ENCODE assay signal across 9 cellular contexts in the genomic region with DNA sequence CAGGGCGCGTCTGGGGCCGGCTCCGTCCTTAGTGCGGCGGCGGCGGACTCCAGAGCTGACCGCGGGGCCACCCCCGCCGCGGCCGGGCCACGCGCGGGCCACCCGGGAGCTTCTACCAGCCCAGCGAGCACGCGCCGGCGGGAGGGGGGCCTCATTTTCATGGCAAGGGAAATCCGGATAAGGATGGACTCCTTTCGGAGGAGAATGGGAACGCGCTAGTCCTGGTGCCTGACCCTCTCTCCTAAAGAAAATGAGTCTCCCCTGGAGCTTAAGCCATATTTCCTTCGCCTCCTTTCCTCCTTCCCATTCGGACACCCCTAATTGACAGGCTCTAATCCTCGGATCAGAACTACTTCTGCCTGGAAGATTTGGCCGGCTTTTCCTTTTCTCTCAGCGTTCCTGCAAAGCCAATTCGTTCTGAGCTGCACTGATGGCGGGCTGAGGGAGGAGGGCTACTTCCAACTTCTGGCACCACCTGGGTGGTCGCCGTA.
DNase-seq lines count a peak whose midpoint lies in the region; ATAC-seq and TF ChIP-seq lines count a peak whose summit lies in the region.
"Had no signal": no experiment of that assay in that cellular context is flagged by ENCODE, and none has a peak within 500 bp of the region (broad histone marks: within the 10 kb centered on the region; RNA-seq: fewer than 3 reads in every experiment).

No MANE protein-coding gene starts in this region.

- H3K4me1 ChIP-seq in hepatocyte (ENCODE audit: insufficient read depth) (peaks cover 3% of the 10 kb centered on the region), smooth muscle cell (ENCODE audit: low read depth) (peaks cover 19% of the 10 kb centered on the region)

- H3K27ac ChIP-seq in hepatocyte, result peak overlapping the region; percentile 91
- H3K27ac ChIP-seq in smooth muscle cell (ENCODE audit: low read depth), result peak overlapping the region; percentile 96

- in situ Hi-C loops in G401 (cut with HindIII; ENCODE audit: low sequenced_read_pairs), result no loop called here

- H3K9me2 ChIP-seq in hepatocyte (replicated peaks; ENCODE audit: insufficient read depth), result no peaks in the 10 kb centered on the region

- peak overlapping the region; percentile 98 for H3K4me2 ChIP-seq in hepatocyte
- peak overlapping the region; percentile 99 for H3K4me2 ChIP-seq in smooth muscle cell

- H3K9ac ChIP-seq in smooth muscle cell (ENCODE audit: low read depth), result peak overlapping the region; percentile 78

- 8% methylated on average over 36 of the region's 36 CpGs for WGBS in hepatocyte (ENCODE audit: low lambda C conversion rate, missing lambda C conversion rate)
- 2% methylated on average over 36 of the region's 36 CpGs for WGBS in smooth muscle cell (ENCODE audit: low lambda C conversion rate)

- no peaks in the 10 kb centered on the region for H3K36me3 ChIP-seq in hepatocyte (replicated peaks; ENCODE audit: insufficient read depth, low read depth)
- H3K36me3 ChIP-seq in smooth muscle cell (ENCODE audit: low read depth), result no peaks in the 10 kb centered on the region

- H3K79me2 ChIP-seq in hepatocyte (no peaks in the 10 kb centered on the region), smooth muscle cell (ENCODE audit: low read depth) (no peaks in the 10 kb centered on the region)

- ATAC-seq in GM19467 (IDR thresholded peaks at IDR 0.05; ENCODE audit: unreplicated experiment) (no peak), HG03520 (IDR thresholded peaks at IDR 0.05; ENCODE audit: unreplicated experiment) (no peak), HG02981 (IDR thresholded peaks at IDR 0.05; ENCODE audit: unreplicated experiment) (no peak)

- H3K4me3 ChIP-seq in hepatocyte, result peak overlapping the region; percentile 86
- H3K4me3 ChIP-seq in smooth muscle cell, result peak overlapping the region; percentile 81

- H4K20me1 ChIP-seq in hepatocyte (ENCODE audit: insufficient read depth, poor library complexity, severe bottlenecking) (no peaks in the 10 kb centered on the region), smooth muscle cell (ENCODE audit: low read depth) (no peaks in the 10 kb centered on the region)

- TF ChIP-seq CTCF in hepatocyte (IDR thresholded peaks at IDR 0.05; ENCODE audit: poor library complexity), result no peak
- no peak for TF ChIP-seq CTCF in smooth muscle cell (IDR thresholded peaks at IDR 0.05; ENCODE audit: borderline replicate concordance, insufficient read depth, poor library complexity, severe bottlenecking)

- peaks cover 5% of the 10 kb centered on the region for H3K27me3 ChIP-seq in hepatocyte
- H3K27me3 ChIP-seq in smooth muscle cell (ENCODE audit: low read depth), result no peaks in the 10 kb centered on the region

- H2AFZ ChIP-seq in hepatocyte (peak overlapping the region; percentile 55), smooth muscle cell (ENCODE audit: low read depth) (peak overlapping the region; percentile 59)

- peaks cover 9% of the 10 kb centered on the region for H3F3A ChIP-seq in smooth muscle cell (ENCODE audit: low read depth)

- H3K9me3 ChIP-seq in hepatocyte (ENCODE audit: low read depth), result no peaks in the 10 kb centered on the region
- H3K9me3 ChIP-seq in smooth muscle cell (replicated peaks; ENCODE audit: low read depth), result no peaks in the 10 kb centered on the region

- DNase-seq in HCEC 1CT (peak; percentile 12), amniotic stem cell (lab: John Stamatoyannopoulos, UW) (peak; percentile 56), hepatocyte (ENCODE audit: low spot score) (peak; percentile 56), smooth muscle cell (lab: John Stamatoyannopoulos, UW; ENCODE audit: unreplicated experiment) (peak; percentile 67), G401 (ENCODE audit: low spot score) (no peak)
- DNase-seq: PC-3 had no signal
